Comparison of ENCODE assay signal across 8 cellular contexts in the genomic region with DNA sequence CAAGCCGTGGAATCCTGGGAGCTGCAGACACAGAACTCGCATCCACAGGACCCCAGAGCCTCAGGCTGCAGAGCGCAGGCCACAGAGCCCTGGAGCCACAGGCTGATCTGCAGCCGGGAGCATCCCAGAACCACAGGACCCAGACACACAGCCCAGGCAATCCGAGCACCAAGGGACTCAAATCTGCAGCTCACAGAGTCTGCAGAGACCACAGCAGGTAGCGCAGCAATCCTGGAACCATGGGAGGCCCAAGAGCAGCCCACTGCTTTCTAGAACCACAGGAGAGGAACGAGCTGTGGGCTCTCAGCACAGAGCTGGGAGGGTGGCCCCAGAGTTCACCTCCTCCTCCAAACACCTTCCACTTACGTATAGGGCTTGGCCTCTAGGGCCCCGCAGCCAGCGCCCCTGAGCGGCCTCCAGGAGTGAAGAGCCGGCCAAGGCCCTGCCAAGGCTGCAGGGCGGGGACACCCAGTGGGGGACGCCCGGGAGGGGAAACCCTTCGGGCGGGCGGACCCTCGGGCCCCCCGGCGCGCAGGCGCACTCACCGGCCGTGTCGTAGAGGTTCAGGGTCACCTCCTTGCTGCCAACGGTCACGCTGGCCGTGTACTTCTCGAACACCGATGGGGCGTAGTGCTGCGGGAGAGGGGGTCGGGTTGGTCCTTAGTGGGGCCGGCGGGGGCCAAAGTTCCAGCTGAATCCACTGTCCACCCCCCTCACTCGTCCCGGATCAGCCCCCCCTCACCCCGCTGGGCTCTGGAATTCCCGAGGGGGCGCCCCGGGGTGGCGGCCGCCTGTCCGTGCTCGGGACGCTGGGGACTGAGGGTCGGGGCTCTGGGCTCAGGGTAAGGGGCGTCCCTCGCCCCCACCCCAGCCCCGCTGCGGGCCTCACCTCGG. TPM values are rescaled to one million over a fixed set of nuclear protein-coding genes. Genes with fewer than 3 reads are reported as not detected.
A peak's percentile ranks its signal among the peaks of the same experiment; 100 is the strongest.
DNase-seq lines count a peak whose midpoint lies in the region; ATAC-seq and TF ChIP-seq lines count a peak whose summit lies in the region.

No MANE protein-coding gene starts in this region.

- H3K4me1 Mint-ChIP-seq in GM23338 (peaks cover 37% of the 10 kb centered on the region), nephron (peaks cover 42% of the 10 kb centered on the region)

- H4K20me1 ChIP-seq in GM23338 (replicated peaks; ENCODE audit: insufficient read depth): peaks cover 10% of the 10 kb centered on the region; the same call in 1 of the 2 replicates

- H3K27me3 Mint-ChIP-seq in GM23338 (ENCODE audit: insufficient read depth, low read depth, poor library complexity) (peaks cover 25% of the 10 kb centered on the region), nephron (ENCODE audit: low read depth) (peaks cover 7% of the 10 kb centered on the region)

- H3K9me2 ChIP-seq in GM23338 (ENCODE audit: insufficient read depth): no peaks in the 10 kb centered on the region

- no peak overlapping the region for H2AFZ ChIP-seq in GM23338

- peak overlapping the region; percentile 94 for H3K4me2 ChIP-seq in GM23338

- H3K4me3 ChIP-seq in GM23338 (peak overlapping the region; percentile 83), ectodermal cell (ENCODE audit: insufficient read depth, low read depth, low read length) (peak overlapping the region; percentile 41), WERI-Rb-1 (ENCODE audit: low read depth, low read length) (no peak overlapping the region)

- H3F3A ChIP-seq in GM23338 (replicated peaks; ENCODE audit: low read depth): peaks cover 27% of the 10 kb centered on the region

- H3K27ac ChIP-seq in GM23338 (ENCODE audit: low read depth) (no peak overlapping the region), VCaP (peak overlapping the region; percentile 100; the same call in 1 of the 2 replicates), ectodermal cell (ENCODE audit: insufficient read depth, low read depth, low read length, poor library complexity, severe bottlenecking) (no peak overlapping the region), WERI-Rb-1 (no peak overlapping the region)

- H3K27me3 ChIP-seq in GM23338 (ENCODE audit: insufficient read depth) (no peaks in the 10 kb centered on the region), ectodermal cell (ENCODE audit: control insufficient read depth, insufficient read depth, low read length, poor library complexity, severe bottlenecking) (peaks cover 18% of the 10 kb centered on the region), WERI-Rb-1 (ENCODE audit: insufficient read depth, low read depth, severe bottlenecking) (no peaks in the 10 kb centered on the region)

- no peaks in the 10 kb centered on the region for H3K36me3 ChIP-seq in GM23338 (ENCODE audit: insufficient read depth)
- peaks cover 7% of the 10 kb centered on the region for H3K36me3 ChIP-seq in ectodermal cell (ENCODE audit: control insufficient read depth, insufficient read depth, low read length)
- H3K36me3 ChIP-seq in WERI-Rb-1: peaks cover 20% of the 10 kb centered on the region

- H3K4me3 Mint-ChIP-seq in GM23338 (peak overlapping the region; percentile 75), nephron (peak overlapping the region; percentile 79 to 84 (median 83))

- TF ChIP-seq CTCF in GM23338 (conservative IDR thresholded peaks at IDR 0.05; ENCODE audit: low read depth in 2 of 2) (peak in 1 of 2 experiments; percentile 28; a peak in 2 of 4 replicates), VCaP (conservative IDR thresholded peaks at IDR 0.05) (no peak), nephron (IDR thresholded peaks at IDR 0.05; ENCODE audit: unreplicated experiment in 3 of 3) (no peak), WERI-Rb-1 (IDR thresholded peaks at IDR 0.05; ENCODE audit: low read depth, low read length) (no peak)

- H3K9me3 ChIP-seq in ectodermal cell (ENCODE audit: control insufficient read depth, low read length): no peaks in the 10 kb centered on the region
- no peaks in the 10 kb centered on the region for H3K9me3 ChIP-seq in WERI-Rb-1 (ENCODE audit: severe bottlenecking)

- H3K9me3 Mint-ChIP-seq in GM23338: no peaks in the 10 kb centered on the region; the same call in 2 of the 3 replicates
- no peaks in the 10 kb centered on the region for H3K9me3 Mint-ChIP-seq in nephron

- WGBS in ectodermal cell, 2 experiments: 14 to 15% methylated on average over 51 to 53 of the region's 53 CpGs

- H3K4me1 ChIP-seq in GM23338 (ENCODE audit: insufficient read depth) (peaks cover 27% of the 10 kb centered on the region), ectodermal cell (ENCODE audit: control insufficient read depth, insufficient read depth, low read length) (peaks cover 19% of the 10 kb centered on the region)

- ATAC-seq in GM23338: peak; percentile 12
- no peak for ATAC-seq in GM19455 (IDR thresholded peaks at IDR 0.05; ENCODE audit: unreplicated experiment)
- ATAC-seq in GM21737 (IDR thresholded peaks at IDR 0.05; ENCODE audit: unreplicated experiment): no peak

- H3K36me3 Mint-ChIP-seq in GM23338 (ENCODE audit: low read depth) (peaks cover 16% of the 10 kb centered on the region), nephron (ENCODE audit: low read depth) (peaks cover 11% of the 10 kb centered on the region)

- H3K27ac Mint-ChIP-seq in GM23338 (no peak overlapping the region; the same call in 1 of the 2 replicates), nephron (peak overlapping the region; percentile 48 to 83 (median 60))

- DNase-seq in GM23338 (ENCODE audit: low spot score): peak; percentile 67
- DNase-seq in WERI-Rb-1: no peak
- DNase-seq in SKM-1 (lab: John Stamatoyannopoulos, UW; ENCODE audit: unreplicated experiment): no peak

- peaks cover 13% of the 10 kb centered on the region for H3K79me2 ChIP-seq in GM23338 (replicated peaks; ENCODE audit: insufficient read depth)

TF ChIP-seq in GM23338, 12 proteins besides CTCF, POLR2A, EP300 and RAD21 (continues in another document):
- TF ChIP-seq STAT1 (IDR thresholded peaks at IDR 0.05; ENCODE audit: unreplicated experiment) (no peak), EZH2phosphoT487 (IDR thresholded peaks at IDR 0.05; ENCODE audit: unreplicated experiment) (no peak)

RNA-seq across cellular contexts. Expression of a gene that starts 0.6 kb away (rescaled TPM):
- total RNA-seq in GM23338 (2014; rRNA removed; shearing (Covaris generic)): 31.9 and 53.4 TPM in 2 replicates
- polyA plus RNA-seq in GM23338 (2016; fragmentation: Nextera tagmentation; extraction: Ambion mirVana): 8.7 and 10.5 TPM in 2 replicates
- polyA plus RNA-seq in ectodermal cell (2013, experiment 1 of 4): 26.7 TPM
- 27.0 TPM for polyA plus RNA-seq in ectodermal cell (2013, experiment 2 of 4)
- 19.1 TPM for polyA plus RNA-seq in ectodermal cell (2013, experiment 3 of 4)
- polyA plus RNA-seq in ectodermal cell (2013, experiment 4 of 4): 22.4 TPM

RNA-seq across cellular contexts. Expression of a gene that starts 11.0 kb away (rescaled TPM):
- 8.7 and 8.9 TPM in 2 replicates for total RNA-seq in GM23338 (2014; rRNA removed; shearing (Covaris generic))
- polyA plus RNA-seq in GM23338 (2016; fragmentation: Nextera tagmentation; extraction: Ambion mirVana): 3.1 and 3.4 TPM in 2 replicates
- polyA plus RNA-seq in ectodermal cell (2013, experiment 1 of 4): 15.0 TPM
- polyA plus RNA-seq in ectodermal cell (2013, experiment 2 of 4): 17.0 TPM
- polyA plus RNA-seq in ectodermal cell (2013, experiment 3 of 4): 13.2 TPM
- 15.1 TPM for polyA plus RNA-seq in ectodermal cell (2013, experiment 4 of 4)
